ENCODE assay signal across 31 cellular contexts in genomic region chr5:38621331-38621730, GRCh38.
"Had no signal": no experiment of that assay in that cellular context is flagged by ENCODE, and none has a peak within 500 bp of the region (broad histone marks: within the 10 kb centered on the region; RNA-seq: fewer than 3 reads in every experiment).

No MANE protein-coding gene starts in this region.

- ATAC-seq: activated naive CD4-positive, alpha-beta T cell treated with anti-CD3 and anti-CD28 coated beads, Interleukin-2, amount 50 U/mL, for 72 hours; activated T-cell treated with anti-CD3 and anti-CD28 coated beads, Interleukin-2, amount 50 U/mL, for 72 hours; T-helper 17 cell had no signal

- H3K27ac ChIP-seq: ascending aorta, breast epithelium, cardiac muscle cell, colonic mucosa, epithelial cell of prostate, esophagus squamous epithelium, WERI-Rb-1 had no signal

- H3K9me3 ChIP-seq: colonic mucosa, esophagus squamous epithelium had no signal

- H3K27ac Mint-ChIP-seq: activated B cell treated with CpG ODN at 0.5 μM for 24 hours; activated CD4-positive, alpha-beta memory T cell treated with anti-CD3 and anti-CD28 coated beads, Interleukin-2, amount 10 ng/mL, durations not matched to agents 7 days and 5 days; activated CD4-positive, alpha-beta T cell treated with anti-CD3 and anti-CD28 coated beads, Interleukin-2, amount 10 ng/mL, durations not matched to agents 7 days and 5 days; activated naive CD4-positive, alpha-beta T cell treated with anti-CD3 and anti-CD28 coated beads, Interleukin-2, amount 10 ng/mL, durations not matched to agents 7 days and 5 days; activated naive CD4-positive, alpha-beta T cell treated with anti-CD3 and anti-CD28 coated beads, Interleukin-2, amount 50 U/mL, for 72 hours; activated naive CD8-positive, alpha-beta T cell treated with anti-CD3 and anti-CD28 coated beads, Interleukin-2, amount 10 ng/mL, durations not matched to agents 7 days and 5 days; activated T-cell treated with anti-CD3 and anti-CD28 coated beads, Interleukin-2, amount 50 U/mL, for 24 hours; activated T-cell treated with anti-CD3 and anti-CD28 coated beads, Interleukin-2, amount 50 U/mL, for 72 hours; brain; T-helper 17 cell; T-helper 2 cell treated with Interferon-gamma antibody and Interleukin-4, amounts not matched to agents 5 μg/mL and 100 μg/mL, for 36 hours had no signal

- DNase-seq: activated B cell treated with CpG ODN at 0.5 μM for 24 hours; activated CD4-positive, alpha-beta memory T cell treated with anti-CD3 and anti-CD28 coated beads, Interleukin-2, amount 10 ng/mL, durations not matched to agents 7 days and 5 days; activated CD4-positive, alpha-beta T cell treated with anti-CD3 and anti-CD28 coated beads for 1 hour; activated CD4-positive, alpha-beta T cell treated with anti-CD3 and anti-CD28 coated beads for 4 hours; activated CD4-positive, alpha-beta T cell treated with anti-CD3 and anti-CD28 coated beads, Interleukin-2, amount 10 ng/mL, durations not matched to agents 7 days and 5 days; activated CD4-positive, alpha-beta T cell treated with anti-CD3 and anti-CD28 coated beads, Interleukin-2, amount 50 U/mL, for 4 hours; activated CD8-positive, alpha-beta memory T cell treated with anti-CD3 and anti-CD28 coated beads, Interleukin-2, amount 50 U/mL, for 48 hours; activated gamma-delta T cell; activated naive CD4-positive, alpha-beta T cell; activated naive CD4-positive, alpha-beta T cell treated with anti-CD3 and anti-CD28 coated beads, Interleukin-2, amount 10 ng/mL, durations not matched to agents 7 days and 5 days; activated naive CD8-positive, alpha-beta T cell treated with anti-CD3 and anti-CD28 coated beads, Interleukin-2, amount 10 ng/mL, durations not matched to agents 7 days and 5 days; activated T-cell treated with anti-CD3 and anti-CD28 coated beads for 4 hours; activated T-cell treated with anti-CD3 and anti-CD28 coated beads, Interleukin-2, amount 50 U/mL, for 24 hours; activated T-cell treated with anti-CD3 and anti-CD28 coated beads, Interleukin-2, amount 50 U/mL, for 72 hours; central memory CD4-positive, alpha-beta T cell; cerebellar nuclear complex; colonic mucosa; effector CD8-positive, alpha-beta T cell; esophagus squamous epithelium; foreskin melanocyte; T-helper 1 cell; T-helper 17 cell; T1000; WERI-Rb-1 had no signal

- H3K4me1 ChIP-seq: breast epithelium, colonic mucosa, esophagus squamous epithelium had no signal

- H3K27me3 ChIP-seq: ascending aorta, breast epithelium, cardiac muscle cell, colonic mucosa, esophagus squamous epithelium had no signal

- H3K27me3 Mint-ChIP-seq: activated B cell treated with CpG ODN at 0.5 μM for 24 hours; activated CD4-positive, alpha-beta memory T cell treated with anti-CD3 and anti-CD28 coated beads, Interleukin-2, amount 10 ng/mL, durations not matched to agents 7 days and 5 days; activated naive CD4-positive, alpha-beta T cell treated with anti-CD3 and anti-CD28 coated beads, Interleukin-2, amount 10 ng/mL, durations not matched to agents 7 days and 5 days; brain had no signal

- H3K4me3 ChIP-seq: ascending aorta, breast epithelium, cardiac muscle cell, colonic mucosa, esophagus squamous epithelium had no signal

- H3K36me3 ChIP-seq: ascending aorta, breast epithelium, cardiac muscle cell, colonic mucosa, esophagus squamous epithelium, WERI-Rb-1 had no signal

- H3K4me3 Mint-ChIP-seq: activated B cell treated with CpG ODN at 0.5 μM for 24 hours; activated CD4-positive, alpha-beta memory T cell treated with anti-CD3 and anti-CD28 coated beads, Interleukin-2, amount 10 ng/mL, durations not matched to agents 7 days and 5 days; activated CD4-positive, alpha-beta T cell treated with anti-CD3 and anti-CD28 coated beads, Interleukin-2, amount 10 ng/mL, durations not matched to agents 7 days and 5 days; activated naive CD4-positive, alpha-beta T cell treated with anti-CD3 and anti-CD28 coated beads, Interleukin-2, amount 10 ng/mL, durations not matched to agents 7 days and 5 days; activated naive CD8-positive, alpha-beta T cell treated with anti-CD3 and anti-CD28 coated beads, Interleukin-2, amount 10 ng/mL, durations not matched to agents 7 days and 5 days; activated T-cell treated with anti-CD3 and anti-CD28 coated beads, Interleukin-2, amount 50 U/mL, for 24 hours; activated T-cell treated with anti-CD3 and anti-CD28 coated beads, Interleukin-2, amount 50 U/mL, for 72 hours; brain; T-helper 17 cell; T-helper 2 cell treated with Interferon-gamma antibody and Interleukin-4, amounts not matched to agents 5 μg/mL and 100 μg/mL, for 36 hours had no signal

- H3K4me1 Mint-ChIP-seq: activated B cell treated with CpG ODN at 0.5 μM for 24 hours; activated CD4-positive, alpha-beta memory T cell treated with anti-CD3 and anti-CD28 coated beads, Interleukin-2, amount 10 ng/mL, durations not matched to agents 7 days and 5 days; activated CD4-positive, alpha-beta T cell treated with anti-CD3 and anti-CD28 coated beads, Interleukin-2, amount 10 ng/mL, durations not matched to agents 7 days and 5 days; activated naive CD4-positive, alpha-beta T cell treated with anti-CD3 and anti-CD28 coated beads, Interleukin-2, amount 10 ng/mL, durations not matched to agents 7 days and 5 days; activated naive CD8-positive, alpha-beta T cell treated with anti-CD3 and anti-CD28 coated beads, Interleukin-2, amount 10 ng/mL, durations not matched to agents 7 days and 5 days; T-helper 17 cell had no signal

- H3K36me3 Mint-ChIP-seq: activated naive CD4-positive, alpha-beta T cell treated with anti-CD3 and anti-CD28 coated beads, Interleukin-2, amount 10 ng/mL, durations not matched to agents 7 days and 5 days; activated naive CD8-positive, alpha-beta T cell treated with anti-CD3 and anti-CD28 coated beads, Interleukin-2, amount 10 ng/mL, durations not matched to agents 7 days and 5 days had no signal
